8 cellular contexts compared by ENCODE assay signal in genomic region chr11:94974178-94974577, GRCh38.
A peak's percentile ranks its signal among the peaks of the same experiment; 100 is the strongest.
DNase-seq lines count a peak whose midpoint lies in the region; ATAC-seq and TF ChIP-seq lines count a peak whose summit lies in the region.

No MANE protein-coding gene starts in this region.

- H3K9me3 Mint-ChIP-seq in stimulated activated naive CD8-positive, alpha-beta T cell treated with anti-CD3 and anti-CD28 coated beads, Interleukin-15, Interleukin-2, amounts not matched to agents 100 ng/mL and 50 ng/mL, for 24 hours, result no peaks in the 10 kb centered on the region

- H3K4me3 ChIP-seq in cardiac fibroblast (replicated peaks in 1 of 2; ENCODE audit: low read depth in 2 of 2, low read length in 2 of 2) (peak overlapping the region; percentile 78 to 88), muscle layer of duodenum (ENCODE audit: low read depth in 1 of 2, low read length in 2 of 2) (peak overlapping the region; percentile 90 to 100)

- no peak for ATAC-seq in stimulated activated naive CD8-positive, alpha-beta T cell treated with anti-CD3 and anti-CD28 coated beads, Interleukin-15, Interleukin-2, amounts not matched to agents 100 U/mL and 50 U/mL, for 24 hours
- no peak for ATAC-seq in HG03521 (IDR thresholded peaks at IDR 0.05; ENCODE audit: unreplicated experiment)

- H3K4me3 Mint-ChIP-seq in stimulated activated naive CD8-positive, alpha-beta T cell treated with anti-CD3 and anti-CD28 coated beads, Interleukin-15, Interleukin-2, amounts not matched to agents 100 ng/mL and 50 ng/mL, for 24 hours, result peak overlapping the region; percentile 100

- no peak for DNase-seq in stimulated activated naive CD8-positive, alpha-beta T cell treated with anti-CD3 and anti-CD28 coated beads, Interleukin-15, Interleukin-2, amounts not matched to agents 100 U/mL and 50 U/mL, for 24 hours
- DNase-seq in cardiac fibroblast (ENCODE audit: low read depth in 2 of 2), result no peak
- DNase-seq in 8988T, result no peak
- no peak for DNase-seq in COLO668 (lab: John Stamatoyannopoulos, UW; ENCODE audit: unreplicated experiment)
- no peak for DNase-seq in NCI-H2227 (lab: John Stamatoyannopoulos, UW; ENCODE audit: unreplicated experiment)

- peaks cover 6 to 17% of the 10 kb centered on the region in 2 donors for H3K4me1 ChIP-seq in muscle layer of duodenum (ENCODE audit: control insufficient read depth in 1 of 2, insufficient read depth in 2 of 2, low read length in 2 of 2)

- H3K9me3 ChIP-seq in muscle layer of duodenum (ENCODE audit: control insufficient read depth in 1 of 2, low read length in 2 of 2), result no peaks in the 10 kb centered on the region

- H3K27ac ChIP-seq in muscle layer of duodenum (ENCODE audit: low read length), result no peak overlapping the region

- no peaks in the 10 kb centered on the region for H3K27me3 Mint-ChIP-seq in stimulated activated naive CD8-positive, alpha-beta T cell treated with anti-CD3 and anti-CD28 coated beads, Interleukin-15, Interleukin-2, amounts not matched to agents 100 ng/mL and 50 ng/mL, for 24 hours

- H3K27ac Mint-ChIP-seq in stimulated activated naive CD8-positive, alpha-beta T cell treated with anti-CD3 and anti-CD28 coated beads, Interleukin-15, Interleukin-2, amounts not matched to agents 100 ng/mL and 50 ng/mL, for 24 hours, result no peak overlapping the region

- H3K27me3 ChIP-seq in muscle layer of duodenum (ENCODE audit: low read depth, low read length), result no peaks in the 10 kb centered on the region

- peaks cover 22 to 26% of the 10 kb centered on the region in 2 donors for H3K36me3 ChIP-seq in muscle layer of duodenum (ENCODE audit: control insufficient read depth in 1 of 2, insufficient read depth in 2 of 2, low read length in 2 of 2)

- H3K4me1 Mint-ChIP-seq in stimulated activated naive CD8-positive, alpha-beta T cell treated with anti-CD3 and anti-CD28 coated beads, Interleukin-15, Interleukin-2, amounts not matched to agents 100 ng/mL and 50 ng/mL, for 24 hours (ENCODE audit: low read depth), result peaks cover 39% of the 10 kb centered on the region

- TF ChIP-seq CTCF in cardiac fibroblast (IDR thresholded peaks at IDR 0.05; ENCODE audit: low read depth, low read length), result no peak

- peaks cover 29% of the 10 kb centered on the region for H3K36me3 Mint-ChIP-seq in stimulated activated naive CD8-positive, alpha-beta T cell treated with anti-CD3 and anti-CD28 coated beads, Interleukin-15, Interleukin-2, amounts not matched to agents 100 ng/mL and 50 ng/mL, for 24 hours (ENCODE audit: low read depth)
